In the genomic region with DNA sequence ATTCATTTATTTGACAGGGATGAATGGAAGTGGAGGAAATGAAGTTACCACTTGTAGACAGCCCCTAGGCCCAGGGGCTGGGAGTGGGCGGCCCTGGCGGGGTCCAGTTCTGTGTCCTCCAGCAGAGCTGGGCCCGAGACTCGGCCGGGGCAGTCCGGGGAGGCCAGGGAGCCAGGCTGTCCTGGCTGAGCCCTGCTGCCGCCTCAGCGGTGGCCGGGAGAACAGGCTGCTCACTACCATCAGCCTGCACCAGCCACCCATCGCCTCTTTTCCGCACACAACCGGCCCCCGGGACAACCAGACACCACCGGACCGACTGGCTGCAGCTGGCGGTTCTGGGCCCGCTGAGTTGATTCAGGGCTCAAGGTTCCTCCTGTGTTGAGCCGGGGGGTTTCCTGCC, we compare ENCODE assay signal across 36 cellular contexts. TPM values are rescaled to one million over a fixed set of nuclear protein-coding genes. Genes with fewer than 3 reads are reported as not detected.
"Had no signal": no experiment of that assay in that cellular context is flagged by ENCODE, and none has a peak within 500 bp of the region (broad histone marks: within the 10 kb centered on the region; RNA-seq: fewer than 3 reads in every experiment).

No MANE protein-coding gene starts in this region.

- H3K27ac ChIP-seq: adrenal gland, ascending aorta, body of pancreas, brain microvascular endothelial cell, breast epithelium, cardiac muscle cell had no signal

- H3K4me3 ChIP-seq: adrenal gland, ascending aorta, body of pancreas, breast epithelium, cardiac muscle cell had no signal

- DNase-seq: activated effector memory CD4-positive, alpha-beta T cell treated with anti-CD3 and anti-CD28 coated beads, Interleukin-2, amount 50 U/mL, for 16 hours; activated effector memory CD4-positive, alpha-beta T cell treated with Interleukin-2 at 50 U/mL for 16 hours; activated gamma-delta T cell; activated gamma-delta T cell treated with Interleukin-2 at 50 U/mL for 16 hours; activated naive CD4-positive, alpha-beta T cell; activated naive CD4-positive, alpha-beta T cell treated with anti-CD3 and anti-CD28 coated beads for 36 hours; activated naive CD4-positive, alpha-beta T cell treated with anti-CD3 and anti-CD28 coated beads, Interleukin-2, amount 10 ng/mL, durations not matched to agents 7 days and 5 days; activated naive CD4-positive, alpha-beta T cell treated with anti-CD3 and anti-CD28 coated beads, Interleukin-2, amount 50 U/mL, for 16 hours; activated naive CD4-positive, alpha-beta T cell treated with Interleukin-2 at 50 U/mL for 16 hours; activated naive CD8-positive, alpha-beta T cell treated with anti-CD3 and anti-CD28 coated beads for 36 hours; activated naive CD8-positive, alpha-beta T cell treated with anti-CD3 and anti-CD28 coated beads, Interleukin-2, amount 10 ng/mL, durations not matched to agents 7 days and 5 days; activated naive CD8-positive, alpha-beta T cell treated with anti-CD3 and anti-CD28 coated beads, Interleukin-2, amount 50 U/mL, for 24 hours; activated T-cell treated with anti-CD3 and anti-CD28 coated beads, Interleukin-2, amount 50 U/mL, for 1 hour; activated T-cell treated with anti-CD3 and anti-CD28 coated beads, Interleukin-2, amount 50 U/mL, for 24 hours; activated T-cell treated with anti-CD3 and anti-CD28 coated beads, Interleukin-2, amount 50 U/mL, for 4 hours; activated T-cell treated with anti-CD3 and anti-CD28 coated beads, Interleukin-2, amount 50 U/mL, for 48 hours; activated T-cell treated with anti-CD3 and anti-CD28 coated beads, Interleukin-2, amount 50 U/mL, for 72 hours; adrenal gland; amniotic stem cell; amygdala; anterior cingulate cortex; aorta; body of pancreas; brain microvascular endothelial cell; caudate nucleus; central memory CD4-positive, alpha-beta T cell had no signal

- H3K4me1 ChIP-seq: adrenal gland, ascending aorta, body of pancreas, breast epithelium had no signal

- H3K9me3 ChIP-seq: adrenal gland, ascending aorta, body of pancreas, breast epithelium had no signal

- H3K27me3 ChIP-seq: adrenal gland, ascending aorta, body of pancreas, brain microvascular endothelial cell, cardiac muscle cell had no signal

- H3K36me3 ChIP-seq: adrenal gland, ascending aorta, brain microvascular endothelial cell, breast epithelium, cardiac muscle cell had no signal

RNA-seq across cellular contexts. Expression of gene CLDN34, which starts 25.6 kb away (rescaled TPM):
- total RNA-seq: activated naive CD4-positive, alpha-beta T cell treated with anti-CD3 and anti-CD28 coated beads for 36 hours; activated naive CD4-positive, alpha-beta T cell treated with anti-CD3 and anti-CD28 coated beads, Interleukin-2, amount 50 U/mL, for 72 hours; activated naive CD8-positive, alpha-beta T cell treated with anti-CD3 and anti-CD28 coated beads for 36 hours; activated naive CD8-positive, alpha-beta T cell treated with anti-CD3 and anti-CD28 coated beads, Interleukin-2, amount 10 ng/mL, durations not matched to agents 7 days and 5 days; activated T-cell treated with anti-CD3 and anti-CD28 coated beads, Interleukin-2, amount 50 U/mL, for 4 hours; activated T-cell treated with anti-CD3 and anti-CD28 coated beads, Interleukin-2, amount 50 U/mL, for 72 hours; activated T-helper 1 cell treated with anti-CD3 and anti-CD28 coated beads, Interleukin-12 subunit alpha, Interleukin-12 subunit beta, Interleukin-2, Interleukin-4 antibody, amounts not matched to agents 30 ng/mL and 10 ng/mL and 1 ng/mL, durations not matched to agents 14 hours and 24 hours and 36 hours; activated T-helper 17 cell treated with anti-CD3 and anti-CD28 coated beads, Interleukin-2, amount 50 U/mL, for 72 hours; activated T-helper 2 cell treated with anti-CD3 and anti-CD28 coated beads, Interferon-gamma antibody, Interleukin-2, Interleukin-4, amounts not matched to agents 10 μg/mL and 5 μg/mL and 100 μg/mL, durations not matched to agents 14 hours and 24 hours and 36 hours; ascending aorta; bronchial epithelial cell; cardiac muscle cell; cardiac septum; chondrocyte had no signal
